ENCODE assay signal across 13 cellular contexts in the genomic region with DNA sequence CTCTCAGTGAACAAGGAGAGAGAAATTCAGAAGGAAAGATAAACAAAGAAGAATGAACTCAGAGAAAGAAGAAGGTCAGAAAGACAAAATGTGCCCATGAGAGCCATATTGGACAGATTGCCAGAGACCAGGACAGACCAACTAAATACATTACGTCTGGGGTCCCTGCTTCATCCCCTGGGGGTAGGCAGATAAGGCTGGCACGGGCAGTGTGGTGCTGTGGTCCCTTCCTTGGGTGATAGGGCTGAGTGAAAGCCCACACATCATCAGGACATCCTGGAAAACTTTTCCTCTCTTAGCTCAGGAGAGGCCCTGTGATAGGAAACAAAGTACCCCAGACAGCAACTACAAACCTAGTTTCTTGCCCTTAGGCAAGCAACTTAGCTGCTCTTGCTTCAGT. TPM values are rescaled to one million over a fixed set of nuclear protein-coding genes. Genes with fewer than 3 reads are reported as not detected.
DNase-seq lines count a peak whose midpoint lies in the region; TF ChIP-seq lines count a peak whose summit lies in the region.
"Had no signal": no experiment of that assay in that cellular context is flagged by ENCODE, and none has a peak within 500 bp of the region (broad histone marks: within the 10 kb centered on the region; RNA-seq: fewer than 3 reads in every experiment).

No MANE protein-coding gene starts in this region.

- no peak overlapping the region for H3K4me2 ChIP-seq in parathyroid adenoma (ENCODE audit: low read length)

- peaks cover 50% of the 10 kb centered on the region for H3K4me1 Mint-ChIP-seq in endothelial cell (ENCODE audit: unreplicated experiment)

- DNase-seq in right atrium auricular region (ENCODE audit: low spot score), result no peak
- DNase-seq in cardiac septum (ENCODE audit: low spot score), result no peak
- DNase-seq in endothelial cell (ENCODE audit: low spot score), result no peak
- no peak for DNase-seq in anterior cingulate cortex (lab: John Stamatoyannopoulos, UW)
- no peak for DNase-seq in NCI-H345 treated with DMSO at 0.1 percent for 48 hours (lab: John Stamatoyannopoulos, UW; ENCODE audit: unreplicated experiment)
- DNase-seq in NCI-H1417 treated with DMSO at 0.1 percent for 48 hours (lab: John Stamatoyannopoulos, UW), result no peak
- no peak for DNase-seq in dermis blood vessel endothelial cell
- DNase-seq: activated CD8-positive, alpha-beta memory T cell treated with anti-CD3 and anti-CD28 coated beads, Interleukin-2, amount 50 U/mL, for 4 hours; stimulated activated naive CD4-positive, alpha-beta T cell treated with Interleukin-2 at 50 U/mL for 16 hours had no signal

- no peak overlapping the region for H3K4me3 Mint-ChIP-seq in endothelial cell (ENCODE audit: unreplicated experiment)
- H3K4me3 Mint-ChIP-seq: mesothelial cell of epicardium, WTC11 had no signal

- H3K9ac ChIP-seq in parathyroid adenoma, result no peak overlapping the region

- intact Hi-C loops in cardiac septum (cut with DNase I), result no loop called here

- H3K36me3 ChIP-seq in right atrium auricular region (no peaks in the 10 kb centered on the region), parathyroid adenoma (ENCODE audit: control insufficient read depth, insufficient read depth, low read length) (no peaks in the 10 kb centered on the region)

- peak overlapping the region; percentile 26 for H2AFZ ChIP-seq in parathyroid adenoma

- H3K4me3 ChIP-seq in right atrium auricular region, result no peak overlapping the region
- no peak overlapping the region for H3K4me3 ChIP-seq in parathyroid adenoma (ENCODE audit: low read depth, low read length)

- H3K27me3 ChIP-seq in right atrium auricular region (no peaks in the 10 kb centered on the region), parathyroid adenoma (ENCODE audit: control insufficient read depth, insufficient read depth, low read length) (no peaks in the 10 kb centered on the region)

- H3K9me3 Mint-ChIP-seq in endothelial cell (ENCODE audit: unreplicated experiment), result no peaks in the 10 kb centered on the region
- H3K9me3 Mint-ChIP-seq: mesothelial cell of epicardium, WTC11 had no signal

- H3K79me2 ChIP-seq in parathyroid adenoma, result no peaks in the 10 kb centered on the region

- H3K9me3 ChIP-seq in right atrium auricular region (no peaks in the 10 kb centered on the region), parathyroid adenoma (ENCODE audit: control insufficient read depth, low read length) (no peaks in the 10 kb centered on the region)

- peaks cover 18% of the 10 kb centered on the region for H3K27me3 Mint-ChIP-seq in endothelial cell (ENCODE audit: unreplicated experiment)

- TF ChIP-seq CTCF in right atrium auricular region (IDR thresholded peaks at IDR 0.05) (no peak), endothelial cell (IDR thresholded peaks at IDR 0.05; ENCODE audit: unreplicated experiment) (no peak), parathyroid adenoma (IDR thresholded peaks at IDR 0.05) (no peak)

- H3K27ac ChIP-seq in right atrium auricular region, result peak overlapping the region; percentile 100
- H3K27ac ChIP-seq in parathyroid adenoma, result no peak overlapping the region

- H3K36me3 Mint-ChIP-seq in endothelial cell (ENCODE audit: low read depth, unreplicated experiment), result no peaks in the 10 kb centered on the region
- H3K36me3 Mint-ChIP-seq: mesothelial cell of epicardium, WTC11 had no signal

- H3K27ac Mint-ChIP-seq in endothelial cell (ENCODE audit: unreplicated experiment), result peak overlapping the region; percentile 0
- H3K27ac Mint-ChIP-seq: mesothelial cell of epicardium, WTC11 had no signal

- H3K4me1 ChIP-seq in right atrium auricular region (peaks cover 0 to 98% of the 10 kb centered on the region in 2 donors), parathyroid adenoma (peaks cover 45% of the 10 kb centered on the region)

RNA-seq across cellular contexts. Expression of gene ARMC12, which starts 13.2 kb away (rescaled TPM):
- under 1 TPM in 1 of 2 donors, not detected in 1; 0.39 TPM for total RNA-seq in right atrium auricular region
- total RNA-seq in cardiac septum, result 0.22 TPM
- 0.69 TPM for total RNA-seq in endothelial cell (ENCODE audit: unreplicated experiment)
- total RNA-seq in dermis blood vessel endothelial cell, result 0.34 and 0.37 TPM in 2 replicates

RNA-seq across cellular contexts. Expression of gene FKBP5, which starts 34.9 kb away (rescaled TPM):
- total RNA-seq in right atrium auricular region (100 to 1,000 TPM; 135 TPM), cardiac septum (29.7 TPM), endothelial cell (ENCODE audit: unreplicated experiment) (7.2 TPM), dermis blood vessel endothelial cell (40.0 and 73.4 TPM in 2 replicates)

RNA-seq across cellular contexts. Expression of gene CLPSL2, which starts 52.8 kb away (rescaled TPM):
- not detected for total RNA-seq in right atrium auricular region
- not detected for total RNA-seq in cardiac septum
- total RNA-seq in endothelial cell (ENCODE audit: unreplicated experiment), result not detected
- not detected in 2 replicates for total RNA-seq in dermis blood vessel endothelial cell
- total RNA-seq: dermis microvascular lymphatic vessel endothelial cell, mesothelial cell of epicardium had no signal

RNA-seq across cellular contexts. Expression of gene CLPSL1, which starts 57.2 kb away (rescaled TPM):
- total RNA-seq in right atrium auricular region, result not detected
- total RNA-seq in cardiac septum, result not detected
- total RNA-seq in endothelial cell (ENCODE audit: unreplicated experiment), result not detected
- total RNA-seq in dermis blood vessel endothelial cell, result not detected in 2 replicates
- total RNA-seq: dermis microvascular lymphatic vessel endothelial cell had no signal
